8 cellular contexts compared by ENCODE assay signal in genomic region chr19:488505-489417, GRCh38. TPM values are rescaled to one million over a fixed set of nuclear protein-coding genes. Genes with fewer than 3 reads are reported as not detected.
DNase-seq lines count a peak whose midpoint lies in the region; ATAC-seq and TF ChIP-seq lines count a peak whose summit lies in the region.

No MANE protein-coding gene starts in this region.

- no peak for TF ChIP-seq CTCF in fibroblast of mammary gland (conservative IDR thresholded peaks at IDR 0.05; ENCODE audit: control insufficient read depth, insufficient read depth, low read depth, low read length)

- peak overlapping the region; percentile 78 for H3K4me3 Mint-ChIP-seq in natural killer cell treated with Interleukin-12 subunit alpha and Interleukin-12 subunit beta and Interleukin-15 and Interleukin-18, amount 100 ng/mL, for 72 hours

- H3K4me1 Mint-ChIP-seq in natural killer cell treated with Interleukin-12 subunit alpha and Interleukin-12 subunit beta and Interleukin-15 and Interleukin-18, amount 100 ng/mL, for 72 hours (ENCODE audit: low read depth in 2 of 2), result peaks cover 7 to 10% of the 10 kb centered on the region in 2 donors

- peak overlapping the region; percentile 66 to 89 for H3K27ac Mint-ChIP-seq in natural killer cell treated with Interleukin-12 subunit alpha and Interleukin-12 subunit beta and Interleukin-15 and Interleukin-18, amount 100 ng/mL, for 72 hours

- peaks cover 0 to 7% of the 10 kb centered on the region in 2 donors for H3K27me3 Mint-ChIP-seq in natural killer cell treated with Interleukin-12 subunit alpha and Interleukin-12 subunit beta and Interleukin-15 and Interleukin-18, amount 100 ng/mL, for 72 hours

- H3K4me3 ChIP-seq in fibroblast of mammary gland (ENCODE audit: control insufficient read depth, low read depth, low read length), result peak overlapping the region; percentile 73

- H3K9me3 Mint-ChIP-seq in natural killer cell treated with Interleukin-12 subunit alpha and Interleukin-12 subunit beta and Interleukin-15 and Interleukin-18, amount 100 ng/mL, for 72 hours, result no peaks in the 10 kb centered on the region

- ATAC-seq in GM21786 (IDR thresholded peaks at IDR 0.05; ENCODE audit: unreplicated experiment), result peak; percentile 79
- peak; percentile 96 to 97 for ATAC-seq in natural killer cell treated with Interleukin-12 subunit alpha and Interleukin-12 subunit beta and Interleukin-15 and Interleukin-18, amount 100 ng/mL, for 72 hours

- peaks cover 4% of the 10 kb centered on the region for H3K36me3 Mint-ChIP-seq in natural killer cell treated with Interleukin-12 subunit alpha and Interleukin-12 subunit beta and Interleukin-15 and Interleukin-18, amount 100 ng/mL, for 72 hours

- DNase-seq in DMS153 (lab: John Stamatoyannopoulos, UW), result peak; percentile 68
- peak; percentile 62 to 71 for DNase-seq in Kasumi-1 (lab: John Stamatoyannopoulos, UW)
- DNase-seq in RKO (ENCODE audit: low spot score), result peak; percentile 94
- peak; percentile 85 to 87 for DNase-seq in activated T-helper 1 cell treated with anti-CD3 and anti-CD28 coated beads, Interleukin-2, amount 50 U/mL, for 16 hours (ENCODE audit: low read depth in 1 of 2, low spot score in 1 of 2)
- peak; percentile 89 for DNase-seq in fibroblast of mammary gland (ENCODE audit: low read depth)
- DNase-seq in natural killer cell treated with Interleukin-12 subunit alpha and Interleukin-12 subunit beta and Interleukin-15 and Interleukin-18, amount 100 ng/mL, for 72 hours (ENCODE audit: low spot score), result peak; percentile 98
- DNase-seq in stimulated activated naive CD4-positive, alpha-beta T cell (lab: John Stamatoyannopoulos, UW), result peak; percentile 80 to 91 (median 88)

RNA-seq across cellular contexts. Expression of gene MADCAM1, which starts 7.5 kb away (rescaled TPM):
- under 1 TPM in 1 of 2 donors, not detected in 1; 0.33 TPM for total RNA-seq in natural killer cell treated with Interleukin-12 subunit alpha and Interleukin-12 subunit beta and Interleukin-15 and Interleukin-18, amount 100 ng/mL, for 72 hours

RNA-seq across cellular contexts. Expression of gene TPGS1, which starts 18.5 kb away (rescaled TPM):
- total RNA-seq in natural killer cell treated with Interleukin-12 subunit alpha and Interleukin-12 subunit beta and Interleukin-15 and Interleukin-18, amount 100 ng/mL, for 72 hours, result 10 to 100 TPM; 16.3 to 17.7 TPM

RNA-seq across cellular contexts. Expression of gene SHC2, which starts 27.9 kb away (rescaled TPM):
- total RNA-seq in natural killer cell treated with Interleukin-12 subunit alpha and Interleukin-12 subunit beta and Interleukin-15 and Interleukin-18, amount 100 ng/mL, for 72 hours, result under 1 TPM in 1 of 2 donors, not detected in 1; 0.67 TPM

RNA-seq across cellular contexts. Expression of gene CDC34, which starts 42.8 kb away (rescaled TPM):
- total RNA-seq in natural killer cell treated with Interleukin-12 subunit alpha and Interleukin-12 subunit beta and Interleukin-15 and Interleukin-18, amount 100 ng/mL, for 72 hours, result 10 to 100 TPM; 46.5 to 73.2 TPM

RNA-seq across cellular contexts. Expression of gene GZMM, which starts 55.1 kb away (rescaled TPM):
- total RNA-seq in natural killer cell treated with Interleukin-12 subunit alpha and Interleukin-12 subunit beta and Interleukin-15 and Interleukin-18, amount 100 ng/mL, for 72 hours, result 10 to 100 TPM; 34.5 to 49.7 TPM

Comparison
In these comparisons a context has a peak if more than half of its experiments do, and no peak if none do; other contexts are left out.
1. Peak in every context shown above with its lines: DNase-seq, ATAC-seq and H3K4me3 ChIP-seq.